Comparison of ENCODE assay signal across 9 cellular contexts in the genomic region with DNA sequence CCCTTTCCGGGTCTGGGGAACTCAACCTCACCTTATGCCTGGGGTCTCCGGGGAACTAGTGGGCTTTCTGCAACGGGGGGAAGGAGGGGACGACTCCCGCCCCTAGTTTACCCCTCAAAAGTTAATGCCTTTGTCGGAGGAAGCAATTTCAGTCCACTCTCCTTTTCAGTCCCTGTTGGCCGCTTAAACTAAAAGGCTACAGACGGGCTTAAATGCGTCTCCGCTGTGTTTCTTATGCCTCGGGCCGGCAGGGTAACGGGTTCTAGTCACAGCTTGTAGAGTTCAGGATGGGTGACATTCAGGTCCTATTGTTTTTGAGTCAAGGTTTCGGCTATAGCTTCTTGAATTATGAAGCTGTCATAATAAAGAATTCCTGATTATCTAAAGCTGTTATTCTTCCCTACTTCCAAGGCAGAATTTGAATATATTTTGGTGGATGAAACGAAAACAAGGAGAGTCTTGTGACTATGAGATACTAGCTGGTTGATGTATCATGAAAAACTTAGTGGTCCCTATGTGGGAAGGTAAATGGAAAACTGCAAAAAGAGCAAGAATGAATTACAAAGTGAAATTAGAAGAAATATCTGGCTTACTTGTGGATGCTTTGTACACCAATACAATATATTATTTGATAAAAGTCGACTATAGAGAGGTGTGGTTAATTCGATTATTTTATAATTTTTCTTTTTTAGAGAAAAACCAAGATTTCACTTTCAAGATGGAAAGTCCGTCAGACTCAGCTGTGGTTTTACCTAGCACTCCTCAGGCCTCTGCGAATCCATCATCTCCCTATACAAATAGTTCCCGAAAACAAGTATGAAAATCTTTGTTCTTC. TPM values are rescaled to one million over a fixed set of nuclear protein-coding genes. Genes with fewer than 3 reads are reported as not detected.
A peak's percentile ranks its signal among the peaks of the same experiment; 100 is the strongest.
DNase-seq lines count a peak whose midpoint lies in the region; ATAC-seq and TF ChIP-seq lines count a peak whose summit lies in the region.
"Had no signal": no experiment of that assay in that cellular context is flagged by ENCODE, and none has a peak within 500 bp of the region (broad histone marks: within the 10 kb centered on the region; RNA-seq: fewer than 3 reads in every experiment).

No MANE protein-coding gene starts in this region.

- 18 to 22% methylated on average over 19 to 20 of the region's 20 CpGs for WGBS in GM23248 (ENCODE audit: low coverage in 1 of 2, low lambda C conversion rate in 2 of 2, missing lambda C conversion rate in 2 of 2), 2 experiments
- WGBS in mesodermal cell (ENCODE audit: insufficient coverage in 2 of 2), 2 experiments = 0 to 12% methylated on average over 10 to 15 of the region's 20 CpGs
- 21 to 23% methylated on average over 20 of the region's 20 CpGs for WGBS in aorta, 2 donors

- peak overlapping the region; percentile 98 for H3K9ac ChIP-seq in GM23248

- H3K9me3 ChIP-seq in GM23248 (ENCODE audit: low read depth) = no peaks in the 10 kb centered on the region
- no peaks in the 10 kb centered on the region for H3K9me3 ChIP-seq in mesodermal cell (ENCODE audit: control insufficient read depth, low read length)
- H3K9me3 ChIP-seq in aorta (ENCODE audit: control insufficient read depth, low read length) = no peaks in the 10 kb centered on the region

- in situ Hi-C loops in GM23248 (cut with MboI) = no loop called here

- H3F3A ChIP-seq in GM23248 (ENCODE audit: insufficient read depth) = peaks cover 17% of the 10 kb centered on the region

- H3K9me2 ChIP-seq in GM23248 (ENCODE audit: insufficient read depth) = no peaks in the 10 kb centered on the region

- no peaks in the 10 kb centered on the region for H4K20me1 ChIP-seq in GM23248 (ENCODE audit: insufficient read depth)

- TF ChIP-seq CTCF in coronary artery (IDR thresholded peaks at IDR 0.05) = no peak

- intact Hi-C loops in aorta (cut with DNase I) = loop anchor here (5.0 kb wide), 4 partner anchors 75 to 235 kb away; a partner anchor contains a TSS

- H3K27ac ChIP-seq in GM23248 = peak overlapping the region; percentile 100
- H3K27ac ChIP-seq in coronary artery = peak overlapping the region; percentile 97
- H3K27ac ChIP-seq in mesodermal cell (ENCODE audit: low read depth, low read length, severe bottlenecking) = peak overlapping the region; percentile 73
- H3K27ac ChIP-seq in aorta (ENCODE audit: low read depth in 1 of 2, low read length in 2 of 2) = peak overlapping the region in 1 of 2 donors; percentile 4

- H3K4me3 ChIP-seq in GM23248 (peak overlapping the region; percentile 85), coronary artery (peak overlapping the region; percentile 80), mesodermal cell (ENCODE audit: extremely low read depth, insufficient read depth, low read length, poor library complexity, severe bottlenecking) (peak overlapping the region; percentile 74), aorta (ENCODE audit: low read length in 2 of 2) (peak overlapping the region; percentile 2 to 69)

- peak; percentile 0 for ATAC-seq in aorta (ENCODE audit: low FRiP score)

- H2AFZ ChIP-seq in GM23248 = peak overlapping the region; percentile 92

- H3K36me3 ChIP-seq in GM23248 (ENCODE audit: low read depth) (no peaks in the 10 kb centered on the region), mesodermal cell (ENCODE audit: control insufficient read depth, insufficient read depth, low read length) (peaks cover 11% of the 10 kb centered on the region), aorta (ENCODE audit: control insufficient read depth in 1 of 2, insufficient read depth in 2 of 2, low read length in 1 of 2) (no peaks in the 10 kb centered on the region)

- H3K4me1 ChIP-seq in GM23248 (ENCODE audit: insufficient read depth) (peaks cover 36% of the 10 kb centered on the region), mesodermal cell (ENCODE audit: control insufficient read depth, insufficient read depth, low read length, poor library complexity, severe bottlenecking) (peaks cover 11% of the 10 kb centered on the region), aorta (ENCODE audit: control insufficient read depth in 1 of 2, insufficient read depth in 2 of 2, low read length in 2 of 2) (no peaks in the 10 kb centered on the region)

- peak overlapping the region; percentile 93 for H3K4me2 ChIP-seq in GM23248 (ENCODE audit: unreplicated experiment)

- peaks cover 10% of the 10 kb centered on the region; the same call in 1 of the 2 replicates for H3K79me2 ChIP-seq in GM23248 (ENCODE audit: insufficient read depth)

- H3K27me3 ChIP-seq in GM23248 (replicated peaks; ENCODE audit: insufficient read depth) (no peaks in the 10 kb centered on the region), aorta (ENCODE audit: control insufficient read depth in 1 of 2, insufficient read depth in 2 of 2, low read length in 1 of 2) (no peaks in the 10 kb centered on the region)

- peak; percentile 64 for DNase-seq in DMS53 (lab: John Stamatoyannopoulos, UW)
- peak; percentile 60 for DNase-seq in GM23248
- peak; percentile 51 for DNase-seq in NCI-H82 treated with DMSO at 0.1 percent for 48 hours (lab: John Stamatoyannopoulos, UW; ENCODE audit: unreplicated experiment)
- DNase-seq in coronary artery (ENCODE audit: low spot score) = no peak
- no peak for DNase-seq in aorta
- no peak for DNase-seq in activated CD4-positive, alpha-beta T cell treated with anti-CD3 and anti-CD28 coated beads, Interleukin-2, amount 50 U/mL, for 48 hours
- no peak for DNase-seq in NCI-H2196 treated with DMSO at 0.1 percent for 48 hours (lab: John Stamatoyannopoulos, UW; ENCODE audit: unreplicated experiment)

RNA-seq across cellular contexts. Expression of a gene that starts 0.5 kb away (rescaled TPM):
- total RNA-seq in GM23248 (2014; rRNA removed; shearing (Covaris generic)) = 4.4 and 4.6 TPM in 2 replicates
- 9.1 TPM in 2 replicates for polyA plus RNA-seq in GM23248 (2016; fragmentation: Nextera tagmentation; extraction: Ambion mirVana)
- 8.2 TPM for polyA plus RNA-seq in mesodermal cell (2013, experiment 1 of 2)
- 11.4 TPM for polyA plus RNA-seq in mesodermal cell (2013, experiment 2 of 2)
- total RNA-seq in aorta = 1 to 10 TPM; 6.0 to 6.5 TPM
- 1 to 10 TPM; 6.8 to 8.9 TPM for polyA plus RNA-seq in aorta

RNA-seq across cellular contexts. Expression of a gene that starts 36.8 kb away (rescaled TPM):
- 0.25 TPM in 1 of 2 replicates, not detected in the other for total RNA-seq in GM23248 (2014; rRNA removed; shearing (Covaris generic))
- polyA plus RNA-seq in GM23248 (2016; fragmentation: Nextera tagmentation; extraction: Ambion mirVana) (0.30 and 0.51 TPM in 2 replicates), aorta (1 to 10 TPM in 1 of 2 donors, under 1 TPM in 1; 0.28 to 1.5 TPM)
- 0.15 TPM for polyA plus RNA-seq in mesodermal cell (2013, experiment 1 of 2)
- 0.15 TPM for polyA plus RNA-seq in mesodermal cell (2013, experiment 2 of 2)
- total RNA-seq in aorta = 1 to 10 TPM in 1 of 2 donors, under 1 TPM in 1; 0.87 to 1.5 TPM
- total RNA-seq: T-helper 1 cell treated with Interleukin-12 subunit alpha and Interleukin-12 subunit beta and Interleukin-4 antibody, amounts not matched to agents 30 ng/mL and 1 ng/mL, for 36 hours had no signal

Comparison
In these comparisons a context has a peak if more than half of its experiments do, and no peak if none do; other contexts are left out.
1. DNase-seq: peak in DMS53 (single experiment), GM23248 (single experiment) and NCI-H82 treated with DMSO at 0.1 percent for 48 hours (single experiment); none in coronary artery (single experiment), aorta (0 of 2), activated CD4-positive, alpha-beta T cell treated with anti-CD3 and anti-CD28 coated beads, Interleukin-2, amount 50 U/mL, for 48 hours (0 of 2) and NCI-H2196 treated with DMSO at 0.1 percent for 48 hours (single experiment).
2. Peak in every context shown above with its lines, with median percentiles within 50 percentile points of each other: H3K4me3 ChIP-seq.